8 cellular contexts compared by ENCODE assay signal in genomic region chr11:115759622-115760527, GRCh38.
DNase-seq lines count a peak whose midpoint lies in the region; ATAC-seq and TF ChIP-seq lines count a peak whose summit lies in the region.

No MANE protein-coding gene starts in this region.

- no peak for TF ChIP-seq CTCF in transverse colon (IDR thresholded peaks at IDR 0.05)

- in situ Hi-C loops in transverse colon (cut with MboI; ENCODE audit: low pct_ligation_motif_present in 1 of 4, low pct_unique_long_range_greater_than_20kb in 1 of 4, low sequenced_read_pairs in 3 of 4): no loop called here

- no peaks in the 10 kb centered on the region for H3K36me3 ChIP-seq in ectodermal cell (ENCODE audit: control insufficient read depth, insufficient read depth, low read length)
- no peaks in the 10 kb centered on the region for H3K36me3 ChIP-seq in transverse colon

- no peak overlapping the region for H3K27ac Mint-ChIP-seq in T-helper 17 cell

- no peaks in the 10 kb centered on the region for H3K9me3 ChIP-seq in ectodermal cell (ENCODE audit: control insufficient read depth, low read length)
- H3K9me3 ChIP-seq in mononuclear cell (ENCODE audit: low read depth, low read length): no peaks in the 10 kb centered on the region
- no peaks in the 10 kb centered on the region for H3K9me3 ChIP-seq in transverse colon
- no peaks in the 10 kb centered on the region for H3K9me3 ChIP-seq in T-helper 17 cell (ENCODE audit: control insufficient read depth, low read length, poor library complexity, severe bottlenecking)

- H3K4me1 ChIP-seq in ectodermal cell (ENCODE audit: control insufficient read depth, insufficient read depth, low read length) (peaks cover 8% of the 10 kb centered on the region), mononuclear cell (ENCODE audit: insufficient read depth, low read length) (peaks cover 11% of the 10 kb centered on the region), transverse colon (peaks cover 0 to 11% (median 6%) of the 10 kb centered on the region in 4 donors)

- no peaks in the 10 kb centered on the region for H3K4me1 Mint-ChIP-seq in T-helper 17 cell

- WGBS in ectodermal cell, 2 experiments: 4 to 5% methylated on average over 70 to 71 of the region's 74 CpGs
- 18% methylated on average over 66 of the region's 74 CpGs; no CpG with 5 or more reads in 1 of the 2 donors for WGBS in transverse colon (ENCODE audit: low coverage in 1 of 2), 2 donors

- DNase-seq in NCI-H2171 treated with DMSO at 0.1 percent for 48 hours (lab: John Stamatoyannopoulos, UW): peak; percentile 14
- DNase-seq in NCI-H2171 (lab: John Stamatoyannopoulos, UW): no peak
- DNase-seq in transverse colon: peak; percentile 12
- no peak for DNase-seq in GDM1 (lab: John Stamatoyannopoulos, UW)
- DNase-seq in T-helper 17 cell: no peak
- no peak for DNase-seq in stimulated activated CD4-positive, alpha-beta T cell treated with anti-CD3 and anti-CD28 coated beads, Interleukin-12 subunit alpha, Interleukin-12 subunit beta, amount 100 ng/mL, for 4 hours

- no peak overlapping the region for H3K4me3 Mint-ChIP-seq in T-helper 17 cell

- H3K4me3 ChIP-seq in ectodermal cell (ENCODE audit: insufficient read depth, low read depth, low read length) (peak overlapping the region; percentile 51), mononuclear cell (ENCODE audit: low read length) (peak overlapping the region; percentile 36), transverse colon (peak overlapping the region; percentile 40 to 67 (median 54))

- no peaks in the 10 kb centered on the region for H3K36me3 Mint-ChIP-seq in T-helper 17 cell (ENCODE audit: low read depth)

- peaks cover 33% of the 10 kb centered on the region for H3K27me3 Mint-ChIP-seq in T-helper 17 cell

- peaks cover 31% of the 10 kb centered on the region for H3K27me3 ChIP-seq in ectodermal cell (ENCODE audit: control insufficient read depth, insufficient read depth, low read length, poor library complexity, severe bottlenecking)
- peaks cover 15% of the 10 kb centered on the region for H3K27me3 ChIP-seq in mononuclear cell (ENCODE audit: insufficient read depth, low read length)
- peaks cover 21% of the 10 kb centered on the region for H3K27me3 ChIP-seq in transverse colon

- intact Hi-C loops in transverse colon (cut with DNase I; ENCODE audit: low total_unique reads): no loop called here

- H3K27ac ChIP-seq in ectodermal cell (ENCODE audit: insufficient read depth, low read depth, low read length, poor library complexity, severe bottlenecking) (no peak overlapping the region), transverse colon (peak overlapping the region; percentile 7 to 58 (median 52))

- TF ChIP-seq EP300 in transverse colon (IDR thresholded peaks at IDR 0.05; ENCODE audit: low read depth): no peak

- no peak for TF ChIP-seq POLR2A in transverse colon (IDR thresholded peaks at IDR 0.05)

- no peak for ATAC-seq in T-helper 17 cell

Comparison
In these comparisons a context has a peak if more than half of its experiments do, and no peak if none do; other contexts are left out.
1. DNase-seq: peak in NCI-H2171 treated with DMSO at 0.1 percent for 48 hours (single experiment) and transverse colon (single experiment); none in NCI-H2171 (single experiment), GDM1 (single experiment), T-helper 17 cell (0 of 3) and stimulated activated CD4-positive, alpha-beta T cell treated with anti-CD3 and anti-CD28 coated beads, Interleukin-12 subunit alpha, Interleukin-12 subunit beta, amount 100 ng/mL, for 4 hours (single experiment).
2. Peak in every context shown above with its lines, with median percentiles within 50 percentile points of each other: H3K4me3 ChIP-seq.